Comparison of ENCODE assay signal across 9 cellular contexts in genomic region chr10:72298774-72299519, GRCh38. TPM values are rescaled to one million over a fixed set of nuclear protein-coding genes. Genes with fewer than 3 reads are reported as not detected.
DNase-seq lines count a peak whose midpoint lies in the region; ATAC-seq, FAIRE-seq and TF ChIP-seq lines count a peak whose summit lies in the region.
"Had no signal": no experiment of that assay in that cellular context is flagged by ENCODE, and none has a peak within 500 bp of the region (broad histone marks: within the 10 kb centered on the region; RNA-seq: fewer than 3 reads in every experiment).

No MANE protein-coding gene starts in this region.

- H3K36me3 Mint-ChIP-seq in neural progenitor cell: peaks cover 2% of the 10 kb centered on the region

- TF ChIP-seq CTCF in A549 (IDR thresholded peaks at IDR 0.05) (no peak), KMS-11 (conservative IDR thresholded peaks at IDR 0.05; ENCODE audit: low read depth, low read length) (no peak), neural progenitor cell (IDR thresholded peaks at IDR 0.05) (no peak)

- CTCF ChIA-PET in A549 (lab: Yijun Ruan, JAX): interaction anchor here (0.8 to 3.9 kb wide), 4 partner anchors 19 to 125 kb away, joined by 3 to 15 read pairs (median 4); no protein-coding TSS in a partner anchor

- H4K20me1 ChIP-seq in KMS-11 (ENCODE audit: insufficient read depth): no peaks in the 10 kb centered on the region
- no peaks in the 10 kb centered on the region for H4K20me1 ChIP-seq in neural progenitor cell (ENCODE audit: low read depth)

- H3K79me2 ChIP-seq in KMS-11 (ENCODE audit: insufficient read depth, low read depth) (no peaks in the 10 kb centered on the region), neural progenitor cell (ENCODE audit: low read depth) (no peaks in the 10 kb centered on the region)

- no peaks in the 10 kb centered on the region for H3K36me3 ChIP-seq in KMS-11 (ENCODE audit: insufficient read depth)
- no peaks in the 10 kb centered on the region for H3K36me3 ChIP-seq in neural progenitor cell

- H3K27ac ChIP-seq in A549: peak overlapping the region; percentile 98 to 100
- H3K27ac ChIP-seq in KMS-11: peak overlapping the region; percentile 86
- peak overlapping the region; percentile 95 for H3K27ac ChIP-seq in cingulate gyrus (ENCODE audit: low read depth, low read length)
- no peak overlapping the region for H3K27ac ChIP-seq in neural progenitor cell

- DNase-seq in A549 (ENCODE audit: low read depth in 1 of 2, low spot score in 1 of 2) (no peak), neural progenitor cell (ENCODE audit: low spot score) (no peak), D341Med (ENCODE audit: low spot score) (no peak), HPDE6-E6E7 (ENCODE audit: extremely low spot score) (no peak), DMS53 treated with DMSO at 0.1 percent for 48 hours (lab: John Stamatoyannopoulos, UW; ENCODE audit: unreplicated experiment) (no peak)
- DNase-seq: posterior cingulate gyrus had no signal

- no peak for TF ChIP-seq EP300 in A549 (IDR thresholded peaks at IDR 0.05)

- H3K9ac ChIP-seq in KMS-11: peak overlapping the region; percentile 95; the same call in 1 of the 2 replicates
- H3K9ac ChIP-seq in neural progenitor cell: no peak overlapping the region

- H3K9me3 ChIP-seq in A549: no peaks in the 10 kb centered on the region
- no peaks in the 10 kb centered on the region for H3K9me3 ChIP-seq in neural progenitor cell (ENCODE audit: low read depth)

- peaks cover 26% of the 10 kb centered on the region for H3F3A ChIP-seq in neural progenitor cell (ENCODE audit: low read depth)

- H3K9me3 Mint-ChIP-seq in neural progenitor cell: peaks cover 3% of the 10 kb centered on the region

- no peak overlapping the region for H3K4me3 Mint-ChIP-seq in neural progenitor cell

- H3K4me2 ChIP-seq in A549 (peak overlapping the region; percentile 94), KMS-11 (peak overlapping the region; percentile 63; the same call in 1 of the 2 replicates), neural progenitor cell (peak overlapping the region; percentile 79)

- TF ChIP-seq RAD21 in A549 (conservative IDR thresholded peaks at IDR 0.05 in 1 of 2, IDR thresholded peaks at IDR 0.05 in 1 of 2): no peak

- peak overlapping the region; percentile 95 for H3K27ac Mint-ChIP-seq in neural progenitor cell

- H3K27me3 ChIP-seq in KMS-11 (ENCODE audit: insufficient read depth, low read depth) (no peaks in the 10 kb centered on the region), neural progenitor cell (no peaks in the 10 kb centered on the region)

- peaks cover 11% of the 10 kb centered on the region for H3K27me3 Mint-ChIP-seq in neural progenitor cell (ENCODE audit: insufficient read depth, low read depth)

- H2AFZ ChIP-seq in KMS-11 (ENCODE audit: low read depth): peak overlapping the region; percentile 44; the same call in 1 of the 2 replicates
- no peak overlapping the region for H2AFZ ChIP-seq in neural progenitor cell (replicated peaks)

- WGBS in A549 (ENCODE audit: missing lambda C conversion rate): 77% methylated on average over 11 of the region's 13 CpGs

- peaks cover 35% of the 10 kb centered on the region for H3K4me1 Mint-ChIP-seq in neural progenitor cell

- H3K4me1 ChIP-seq in A549: peaks cover 38% of the 10 kb centered on the region
- H3K4me1 ChIP-seq in KMS-11 (ENCODE audit: low read depth, poor library complexity, severe bottlenecking): peaks cover 35% of the 10 kb centered on the region
- peaks cover 16% of the 10 kb centered on the region for H3K4me1 ChIP-seq in neural progenitor cell

- no peak for TF ChIP-seq POLR2A in A549 (IDR thresholded peaks at IDR 0.05; ENCODE audit: low read length)

- POLR2A ChIA-PET in A549 (lab: Yijun Ruan, JAX): interaction anchor here (2.5 to 4.8 kb wide), 4 partner anchors 9 to 23 kb away, joined by 16 to 126 read pairs (median 62); partner anchors contain the start of gene DDIT4

- ATAC-seq in A549: no peak
- no peak for ATAC-seq in HG02571 (IDR thresholded peaks at IDR 0.05; ENCODE audit: unreplicated experiment)

- FAIRE-seq in A549 (lab: Jason Lieb, UNC): no peak

- H3K4me3 ChIP-seq in A549 (no peak overlapping the region), KMS-11 (IDR thresholded peaks at IDR 0.05; ENCODE audit: insufficient read depth, low read depth, low read length) (no peak overlapping the region), neural progenitor cell (no peak overlapping the region)

TF ChIP-seq in A549, 52 proteins besides CTCF, POLR2A, EP300 and RAD21:
- TF ChIP-seq RCOR1 (IDR thresholded peaks at IDR 0.05; ENCODE audit: low read depth, low read length) (no peak), ZSCAN20 (CRISPR knock-in tag; IDR thresholded peaks at IDR 0.05) (0 out of 2 replicates have a peak, but pooled peaks have one; percentile 34), KDM1A (IDR thresholded peaks at IDR 0.05; ENCODE audit: low read depth) (peak; percentile 28; the same call in 1 of the 2 replicates), TFCP2L1 (CRISPR knock-in tag; IDR thresholded peaks at IDR 0.05) (0 out of 2 replicates have a peak, but pooled peaks have one; percentile 8), HDAC2 (IDR thresholded peaks at IDR 0.05) (no peak), RFX5 (IDR thresholded peaks at IDR 0.05) (no peak), NR3C1 (IDR thresholded peaks at IDR 0.05) (no peak)

RNA-seq across cellular contexts. Expression of gene DDIT4, which starts 25.2 kb away (rescaled TPM):
- 329 and 392 TPM in 2 replicates for polyA plus RNA-seq in A549 (2011; rRNA removed)
- polyA plus RNA-seq in A549 (2012; cell fraction: cytosol; rRNA removed): 189 and 275 TPM in 2 replicates
- polyA plus RNA-seq in A549 (2012; cell fraction: nucleus; rRNA removed): 368 and 387 TPM in 2 replicates
- polyA plus RNA-seq in A549 (2017; fragmentation: RNase III; extraction: RNeasy Plus Mini Kit Qiagen cat#74134 plus additional on column Dnase treatment): 188 to 239 TPM (median 238 TPM) in 3 replicates
- polyA minus RNA-seq in A549 (2011; rRNA and poly(A)+ RNA removed): 299 and 339 TPM in 2 replicates
- total RNA-seq in neural progenitor cell (ENCODE audit: low replicate concordance): 257 and 436 TPM in 2 replicates

RNA-seq across cellular contexts. Expression of gene DNAJB12, which starts 55.8 kb away (rescaled TPM):
- polyA plus RNA-seq in A549 (2011; rRNA removed): 21.5 and 24.4 TPM in 2 replicates
- 26.6 and 31.3 TPM in 2 replicates for polyA plus RNA-seq in A549 (2012; cell fraction: cytosol; rRNA removed)
- 46.2 and 51.4 TPM in 2 replicates for polyA plus RNA-seq in A549 (2012; cell fraction: nucleus; rRNA removed)
- 26.1 to 28.5 TPM (median 26.7 TPM) in 3 replicates for polyA plus RNA-seq in A549 (2017; fragmentation: RNase III; extraction: RNeasy Plus Mini Kit Qiagen cat#74134 plus additional on column Dnase treatment)
- polyA minus RNA-seq in A549 (2011; rRNA and poly(A)+ RNA removed): 31.6 and 32.2 TPM in 2 replicates
- total RNA-seq in neural progenitor cell (ENCODE audit: low replicate concordance): 8.8 and 16.1 TPM in 2 replicates
